ENCODE assay signal across 17 cellular contexts in genomic region chr1:109782514-109782913, GRCh38. TPM values are rescaled to one million over a fixed set of nuclear protein-coding genes. Genes with fewer than 3 reads are reported as not detected.
A peak's percentile ranks its signal among the peaks of the same experiment; 100 is the strongest.
DNase-seq lines count a peak whose midpoint lies in the region; ATAC-seq, FAIRE-seq and TF ChIP-seq lines count a peak whose summit lies in the region.
"Had no signal": no experiment of that assay in that cellular context is flagged by ENCODE, and none has a peak within 500 bp of the region (broad histone marks: within the 10 kb centered on the region; RNA-seq: fewer than 3 reads in every experiment).

No MANE protein-coding gene starts in this region.

- H3K36me3 Mint-ChIP-seq in astrocyte (ENCODE audit: low read depth, unreplicated experiment) = no peaks in the 10 kb centered on the region
- H3K36me3 Mint-ChIP-seq: activated naive CD4-positive, alpha-beta T cell treated with anti-CD3 and anti-CD28 coated beads, Interleukin-2, amount 10 ng/mL, durations not matched to agents 7 days and 5 days had no signal

- intact Hi-C loops in Right ventricle myocardium inferior (cut with DNase I) = no loop called here
- intact Hi-C loops in cardiac septum (cut with DNase I) = no loop called here
- intact Hi-C loops in mucosa of descending colon (cut with DNase I, micrococcal nuclease) = no loop called here
- intact Hi-C loops in vagina (cut with DNase I) = no loop called here

- H3K4me1 ChIP-seq in astrocyte (ENCODE audit: insufficient read depth, low read length) (peaks cover 8% of the 10 kb centered on the region), mucosa of descending colon (ENCODE audit: low read depth) (peaks cover 22% of the 10 kb centered on the region), vagina (peaks cover 30% of the 10 kb centered on the region)

- no peak overlapping the region for H3K27ac ChIP-seq in astrocyte (ENCODE audit: low read depth, low read length)
- peak overlapping the region; percentile 60 for H3K27ac ChIP-seq in vagina

- no peaks in the 10 kb centered on the region for H3K79me2 ChIP-seq in astrocyte (ENCODE audit: insufficient read depth, low read length)

- H3K9me3 Mint-ChIP-seq in astrocyte (ENCODE audit: unreplicated experiment) = peaks cover 9% of the 10 kb centered on the region

- no peak for TF ChIP-seq CTCF in astrocyte (IDR thresholded peaks at IDR 0.05; ENCODE audit: insufficient read depth, low read depth, low read length)
- TF ChIP-seq CTCF in mucosa of descending colon (IDR thresholded peaks at IDR 0.05) = no peak
- no peak for TF ChIP-seq CTCF in vagina (IDR thresholded peaks at IDR 0.05)

- FAIRE-seq in astrocyte (lab: Jason Lieb, UNC) = no peak
- FAIRE-seq: islet of Langerhans had no signal

- H3K27me3 ChIP-seq in astrocyte (ENCODE audit: insufficient read depth, low read length) (peaks cover 3% of the 10 kb centered on the region), vagina (no peaks in the 10 kb centered on the region)

- no peak overlapping the region for H3K4me2 ChIP-seq in astrocyte (ENCODE audit: low read length)

- no peak overlapping the region for H3K27ac Mint-ChIP-seq in astrocyte (ENCODE audit: unreplicated experiment)
- H3K27ac Mint-ChIP-seq: activated naive CD4-positive, alpha-beta T cell treated with anti-CD3 and anti-CD28 coated beads, Interleukin-2, amount 10 ng/mL, durations not matched to agents 7 days and 5 days; T-helper 2 cell treated with Interferon-gamma antibody and Interleukin-4, amounts not matched to agents 5 μg/mL and 100 μg/mL, for 36 hours had no signal

- no peak overlapping the region for H3K4me3 ChIP-seq in astrocyte (ENCODE audit: insufficient read depth, low read depth, low read length)
- H3K4me3 ChIP-seq in mucosa of descending colon = no peak overlapping the region
- H3K4me3 ChIP-seq in vagina = no peak overlapping the region

- H3K27me3 Mint-ChIP-seq in astrocyte (ENCODE audit: low read depth, unreplicated experiment) = peaks cover 20% of the 10 kb centered on the region

- peaks cover 13% of the 10 kb centered on the region for H3K4me1 Mint-ChIP-seq in astrocyte (ENCODE audit: low read depth, unreplicated experiment)

- no peaks in the 10 kb centered on the region for H4K20me1 ChIP-seq in astrocyte (ENCODE audit: insufficient read depth, low read length)

- no peak overlapping the region for H3K4me3 Mint-ChIP-seq in astrocyte (ENCODE audit: unreplicated experiment)
- H3K4me3 Mint-ChIP-seq: activated CD8-positive, alpha-beta T cell treated with anti-CD3 and anti-CD28 coated beads, Interleukin-2, amount 10 ng/mL, durations not matched to agents 7 days and 5 days; activated naive CD4-positive, alpha-beta T cell treated with anti-CD3 and anti-CD28 coated beads, Interleukin-2, amount 10 ng/mL, durations not matched to agents 7 days and 5 days; neural crest cell; T-helper 2 cell treated with Interferon-gamma antibody and Interleukin-4, amounts not matched to agents 5 μg/mL and 100 μg/mL, for 36 hours had no signal

- no peak overlapping the region for H2AFZ ChIP-seq in astrocyte (ENCODE audit: low read depth, low read length)

- DNase-seq in Right ventricle myocardium inferior (ENCODE audit: missing footprints) = peak; percentile 28
- no peak for DNase-seq in cardiac septum (ENCODE audit: low spot score)
- DNase-seq in astrocyte (ENCODE audit: low read depth) = peak; percentile 69
- peak in 2 of 3 donors; percentile 52 to 60 for DNase-seq in mucosa of descending colon
- DNase-seq in vagina (ENCODE audit: extremely low spot score in 2 of 2) = no peak
- DNase-seq in NAMALWA (ENCODE audit: low spot score) = no peak
- DNase-seq in activated gamma-delta T cell (lab: John Stamatoyannopoulos, UW) = no peak
- DNase-seq: activated CD8-positive, alpha-beta T cell treated with anti-CD3 and anti-CD28 coated beads, Interleukin-2, amount 10 ng/mL, durations not matched to agents 7 days and 5 days; activated naive CD4-positive, alpha-beta T cell treated with anti-CD3 and anti-CD28 coated beads, Interleukin-2, amount 10 ng/mL, durations not matched to agents 7 days and 5 days; DND-41; foreskin fibroblast; KBM-7; NCI-H2029 treated with DMSO at 0.1 percent for 48 hours had no signal

- TF ChIP-seq POLR2A in vagina (IDR thresholded peaks at IDR 0.05) = no peak

- H3K9me3 ChIP-seq in astrocyte (ENCODE audit: insufficient read depth, low read depth, low read length) (peaks cover 7% of the 10 kb centered on the region), mucosa of descending colon (no peaks in the 10 kb centered on the region), vagina (no peaks in the 10 kb centered on the region)

- H3K36me3 ChIP-seq in astrocyte (ENCODE audit: insufficient read depth, low read length) (no peaks in the 10 kb centered on the region), mucosa of descending colon (ENCODE audit: low read depth) (no peaks in the 10 kb centered on the region), vagina (no peaks in the 10 kb centered on the region)

- no peak overlapping the region for H3K9ac ChIP-seq in astrocyte (ENCODE audit: low read length)

- ATAC-seq in Right ventricle myocardium inferior (no peak), mucosa of descending colon (no peak), GM19463 (IDR thresholded peaks at IDR 0.05; ENCODE audit: unreplicated experiment) (no peak)
- ATAC-seq: activated CD8-positive, alpha-beta T cell treated with anti-CD3 and anti-CD28 coated beads, Interleukin-2, amount 10 ng/mL, durations not matched to agents 7 days and 5 days had no signal

RNA-seq across cellular contexts. Expression of gene EPS8L3, which starts 18.8 kb away (rescaled TPM):
- total RNA-seq in Right ventricle myocardium inferior = not detected
- total RNA-seq in cardiac septum = not detected
- not detected in 2 replicates for total RNA-seq in astrocyte
- 100 to 1,000 TPM; 211 to 539 (median 356) TPM for total RNA-seq in mucosa of descending colon
- total RNA-seq in vagina = not detected
- total RNA-seq: activated CD8-positive, alpha-beta T cell treated with anti-CD3 and anti-CD28 coated beads, Interleukin-2, amount 10 ng/mL, durations not matched to agents 7 days and 5 days; neural crest cell had no signal

RNA-seq across cellular contexts. Expression of gene GSTM3, which starts 41.7 kb away (rescaled TPM):
- total RNA-seq in Right ventricle myocardium inferior (121 TPM), cardiac septum (93.2 TPM), astrocyte (25.4 and 26.1 TPM in 2 replicates), mucosa of descending colon (10 to 100 TPM in 2 of 3 donors, 1 to 10 TPM in 1; 4.9 to 84.8 (median 12.4) TPM), vagina (199 TPM)

Comparison
In these comparisons a context has a peak if more than half of its experiments do, and no peak if none do; other contexts are left out.
1. DNase-seq: peak in Right ventricle myocardium inferior (single experiment), astrocyte (single experiment) and mucosa of descending colon (2 of 3); none in cardiac septum (single experiment), vagina (0 of 2), NAMALWA (single experiment) and activated gamma-delta T cell (single experiment).
2. RNA of gene EPS8L3, which starts 18.8 kb away (total RNA-seq): 211 to 539 TPM in mucosa of descending colon; not detected in cardiac septum (single experiment), not detected in Right ventricle myocardium inferior (single experiment), not detected in astrocyte and not detected in vagina (single experiment); every median in the first group is over 100 times any median in the second.